Comparison of ENCODE assay signal across 16 cellular contexts in genomic region chr5:116733995-116734716, GRCh38.
DNase-seq lines count a peak whose midpoint lies in the region; ATAC-seq and TF ChIP-seq lines count a peak whose summit lies in the region.
"Had no signal": no experiment of that assay in that cellular context is flagged by ENCODE, and none has a peak within 500 bp of the region (broad histone marks: within the 10 kb centered on the region; RNA-seq: fewer than 3 reads in every experiment).

No MANE protein-coding gene starts in this region.

- no peak overlapping the region for H3K4me2 ChIP-seq in smooth muscle cell

- peaks cover 13% of the 10 kb centered on the region for H3K4me1 ChIP-seq in smooth muscle cell (ENCODE audit: low read depth)

- WGBS in smooth muscle cell (ENCODE audit: low lambda C conversion rate), result 27% methylated on average over 10 of the region's 10 CpGs

- H3K27me3 ChIP-seq in smooth muscle cell (ENCODE audit: low read depth), result peaks cover 11% of the 10 kb centered on the region
- H3K27me3 ChIP-seq: ascending aorta had no signal

- no peak overlapping the region for H3K9ac ChIP-seq in smooth muscle cell (ENCODE audit: low read depth)

- H3K79me2 ChIP-seq in smooth muscle cell (ENCODE audit: low read depth), result no peaks in the 10 kb centered on the region

- H3K36me3 ChIP-seq in smooth muscle cell (ENCODE audit: low read depth), result no peaks in the 10 kb centered on the region
- H3K36me3 ChIP-seq: ascending aorta had no signal

- TF ChIP-seq CTCF in astrocyte of the spinal cord (IDR thresholded peaks at IDR 0.05; ENCODE audit: low read depth, low read length) (no peak), smooth muscle cell (IDR thresholded peaks at IDR 0.05; ENCODE audit: borderline replicate concordance, insufficient read depth, poor library complexity, severe bottlenecking) (no peak)

- H2AFZ ChIP-seq in smooth muscle cell (ENCODE audit: low read depth), result no peak overlapping the region

- no peaks in the 10 kb centered on the region for H4K20me1 ChIP-seq in smooth muscle cell (ENCODE audit: low read depth)

- H3K27ac ChIP-seq in smooth muscle cell (ENCODE audit: low read depth), result no peak overlapping the region
- H3K27ac ChIP-seq: ascending aorta had no signal

- H3F3A ChIP-seq in smooth muscle cell (ENCODE audit: low read depth), result no peaks in the 10 kb centered on the region

- no peak overlapping the region for H3K4me3 ChIP-seq in astrocyte of the spinal cord (ENCODE audit: low read depth, low read length)
- H3K4me3 ChIP-seq in smooth muscle cell, result no peak overlapping the region
- H3K4me3 ChIP-seq: ascending aorta had no signal

- H3K9me3 ChIP-seq in smooth muscle cell (replicated peaks; ENCODE audit: low read depth), result no peaks in the 10 kb centered on the region
- H3K9me3 ChIP-seq: ascending aorta had no signal

- in situ Hi-C loops in G401 (cut with HindIII; ENCODE audit: low sequenced_read_pairs) (no loop called here), astrocyte of the spinal cord (cut with HindIII; ENCODE audit: low sequenced_read_pairs) (no loop called here)

- ATAC-seq in HG03139 (IDR thresholded peaks at IDR 0.05; ENCODE audit: unreplicated experiment), result no peak
- no peak for ATAC-seq in HG03025 (IDR thresholded peaks at IDR 0.05; ENCODE audit: low FRiP score, unreplicated experiment)
- ATAC-seq: activated CD4-positive, alpha-beta T cell treated with anti-CD3 and anti-CD28 coated beads for 36 hours; SK-N-SH treated with all-trans-retinoic acid at 6 μM for 48 hours had no signal

- DNase-seq in G401 (ENCODE audit: low spot score) (peak; percentile 44), astrocyte of the spinal cord (ENCODE audit: low read depth, low spot score) (peak; percentile 4), medulla oblongata (ENCODE audit: extremely low spot score) (peak; percentile 41), smooth muscle cell (lab: John Stamatoyannopoulos, UW; ENCODE audit: unreplicated experiment) (peak; percentile 15)
- DNase-seq in activated CD8-positive, alpha-beta memory T cell treated with anti-CD3 and anti-CD28 coated beads, Interleukin-2, amount 50 U/mL, for 4 hours, result no peak
- DNase-seq in activated naive CD4-positive, alpha-beta T cell treated with Interleukin-2 at 50 U/mL for 16 hours, result no peak
- DNase-seq: activated CD4-positive, alpha-beta T cell treated with anti-CD3 and anti-CD28 coated beads for 36 hours; activated gamma-delta T cell; naive B cell; NCI-H2081 treated with DMSO at 0.1 percent for 48 hours; NCI-H69; T1000 had no signal

Comparison
In these comparisons a context has a peak if more than half of its experiments do, and no peak if none do; other contexts are left out.
1. DNase-seq: peak in G401 (single experiment), astrocyte of the spinal cord (single experiment), medulla oblongata (single experiment) and smooth muscle cell (single experiment); none in activated CD8-positive, alpha-beta memory T cell treated with anti-CD3 and anti-CD28 coated beads, Interleukin-2, amount 50 U/mL, for 4 hours (single experiment) and activated naive CD4-positive, alpha-beta T cell treated with Interleukin-2 at 50 U/mL for 16 hours (single experiment).